ENCODE assay signal across 24 cellular contexts in genomic region chr13:59345316-59345715, GRCh38.
A peak's percentile ranks its signal among the peaks of the same experiment; 100 is the strongest.
DNase-seq lines count a peak whose midpoint lies in the region; ATAC-seq and TF ChIP-seq lines count a peak whose summit lies in the region.
"Had no signal": no experiment of that assay in that cellular context is flagged by ENCODE, and none has a peak within 500 bp of the region (broad histone marks: within the 10 kb centered on the region; RNA-seq: fewer than 3 reads in every experiment).

No MANE protein-coding gene starts in this region.

- H3K4me3 ChIP-seq in lower lobe of right lung (no peak overlapping the region), spleen (no peak overlapping the region)
- H3K4me3 ChIP-seq: A549, cardiac muscle cell, esophagus squamous epithelium, GM12878, neural progenitor cell, upper lobe of left lung had no signal

- TF ChIP-seq POLR2A in spleen (IDR thresholded peaks at IDR 0.05) = no peak

- H3K27ac ChIP-seq in lower lobe of right lung = no peak overlapping the region
- peak overlapping the region; percentile 2 to 83 (median 47) for H3K27ac ChIP-seq in spleen
- H3K27ac ChIP-seq: A549, cardiac muscle cell, esophagus squamous epithelium, neural progenitor cell had no signal

- H3K9me3 ChIP-seq in lower lobe of right lung (no peaks in the 10 kb centered on the region), spleen (no peaks in the 10 kb centered on the region)
- H3K9me3 ChIP-seq: A549, esophagus squamous epithelium, upper lobe of left lung had no signal

- 38 to 60% (median 47%) methylated on average over 2 of the region's 2 CpGs for WGBS in spleen, 5 donors

- ATAC-seq in lower lobe of right lung = peak; percentile 18 to 35
- ATAC-seq: A549; activated T-cell treated with anti-CD3 and anti-CD28 coated beads, Interleukin-2, amount 50 U/mL, for 72 hours; GM12878; stimulated activated naive B cell treated with anti-CD40 and anti-IgM and Interleukin-4, amounts not matched to agents 10 μg/mL and 1 μg/mL and 100 μg/mL, for 72 hours; WTC11 had no signal

- DNase-seq in NCI-H1694 treated with DMSO at 0.1 percent for 48 hours (lab: John Stamatoyannopoulos, UW) (peak; percentile 8), NCI-H1694 (lab: John Stamatoyannopoulos, UW) (no peak), dermis microvascular lymphatic vessel endothelial cell (ENCODE audit: low read depth in 2 of 2) (peak; percentile 71 to 80), lower lobe of right lung (no peak), spleen (no peak), activated gamma-delta T cell treated with Interleukin-2 at 50 U/mL for 16 hours (no peak), MV-4-11 (lab: John Stamatoyannopoulos, UW) (no peak), NCI-H2029 (lab: John Stamatoyannopoulos, UW) (no peak)
- DNase-seq: activated CD4-positive, alpha-beta memory T cell treated with anti-CD3 and anti-CD28 coated beads, Interleukin-2, amount 10 ng/mL, durations not matched to agents 7 days and 5 days; activated T-cell treated with anti-CD3 and anti-CD28 coated beads, Interleukin-2, amount 50 U/mL, for 72 hours; C1 segment of cervical spinal cord; effector CD4-positive, alpha-beta T cell; esophagus squamous epithelium; GF-D8; head of caudate nucleus; NCI-H1436; SHP77; stimulated activated naive B cell treated with anti-CD40 and anti-IgM and Interleukin-4, amounts not matched to agents 10 μg/mL and 1 μg/mL and 100 μg/mL, for 72 hours; upper lobe of left lung had no signal

- intact Hi-C loops in lower lobe of right lung (cut with DNase I) (no loop called here), spleen (cut with DNase I; ENCODE audit: low total_unique reads) (no loop called here)

- H3K27me3 ChIP-seq in lower lobe of right lung (ENCODE audit: low read depth) = no peaks in the 10 kb centered on the region
- no peaks in the 10 kb centered on the region for H3K27me3 ChIP-seq in spleen (replicated peaks in 1 of 7)
- H3K27me3 ChIP-seq: cardiac muscle cell, esophagus squamous epithelium, neural progenitor cell, upper lobe of left lung had no signal

- H3K36me3 ChIP-seq in lower lobe of right lung (no peaks in the 10 kb centered on the region), spleen (no peaks in the 10 kb centered on the region)
- H3K36me3 ChIP-seq: cardiac muscle cell, esophagus squamous epithelium, neural progenitor cell, upper lobe of left lung had no signal

- TF ChIP-seq CTCF in lower lobe of right lung (IDR thresholded peaks at IDR 0.05) = no peak
- no peak for TF ChIP-seq CTCF in spleen (IDR thresholded peaks at IDR 0.05 in 8 of 11, conservative IDR thresholded peaks at IDR 0.05 in 3 of 11)

- H3K4me1 ChIP-seq in lower lobe of right lung = no peaks in the 10 kb centered on the region
- peaks cover 0 to 8% (median 3%) of the 10 kb centered on the region in 6 donors for H3K4me1 ChIP-seq in spleen
- H3K4me1 ChIP-seq: A549, esophagus squamous epithelium, neural progenitor cell had no signal

Comparison
In these comparisons a context has a peak if more than half of its experiments do, and no peak if none do; other contexts are left out.
1. DNase-seq: peak in NCI-H1694 treated with DMSO at 0.1 percent for 48 hours (single experiment) and dermis microvascular lymphatic vessel endothelial cell (2 of 2); none in NCI-H1694 (single experiment), lower lobe of right lung (single experiment), spleen (single experiment), activated gamma-delta T cell treated with Interleukin-2 at 50 U/mL for 16 hours (single experiment), MV-4-11 (single experiment) and NCI-H2029 (single experiment).